ENCODE assay signal across 13 cellular contexts in the genomic region with DNA sequence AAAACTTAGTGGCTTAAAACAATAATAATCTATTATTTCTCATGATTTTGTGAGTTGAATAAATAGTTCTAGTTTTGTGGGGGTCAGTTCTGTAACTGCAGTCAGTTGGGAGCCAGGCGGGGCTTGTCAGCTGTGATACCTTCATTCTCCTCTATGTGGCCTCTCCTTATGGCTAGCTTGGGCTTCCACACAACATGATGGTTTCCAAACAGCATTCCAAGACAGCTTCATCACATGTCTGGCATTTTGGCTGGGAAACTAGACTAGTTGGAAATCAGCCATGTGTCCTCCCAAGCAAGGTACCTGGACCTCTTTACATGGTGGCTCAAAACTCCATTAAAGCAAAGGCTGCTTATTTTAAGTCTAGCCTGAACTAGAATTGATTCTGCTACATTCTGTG.
DNase-seq lines count a peak whose midpoint lies in the region; ATAC-seq, FAIRE-seq and TF ChIP-seq lines count a peak whose summit lies in the region.
"Had no signal": no experiment of that assay in that cellular context is flagged by ENCODE, and none has a peak within 500 bp of the region (broad histone marks: within the 10 kb centered on the region; RNA-seq: fewer than 3 reads in every experiment).

No MANE protein-coding gene starts in this region.

- H3K79me2 ChIP-seq in neural progenitor cell (ENCODE audit: low read depth): no peaks in the 10 kb centered on the region
- H3K79me2 ChIP-seq: parathyroid adenoma had no signal

- H3K9ac ChIP-seq in endodermal cell (ENCODE audit: extremely low read depth, low read length, poor library complexity, severe bottlenecking) (no peak overlapping the region), neural progenitor cell (no peak overlapping the region)
- H3K9ac ChIP-seq: parathyroid adenoma had no signal

- no peak overlapping the region for H3K4me2 ChIP-seq in neural progenitor cell

- H3K27ac ChIP-seq in endodermal cell (ENCODE audit: low read depth, low read length): no peak overlapping the region
- no peak overlapping the region for H3K27ac ChIP-seq in neural progenitor cell
- H3K27ac ChIP-seq: parathyroid adenoma, suprapubic skin had no signal

- H3K4me1 Mint-ChIP-seq in endodermal cell (peaks cover 6% of the 10 kb centered on the region), neural progenitor cell (peaks cover 31% of the 10 kb centered on the region)

- no peaks in the 10 kb centered on the region for H3K9me3 Mint-ChIP-seq in endodermal cell
- H3K9me3 Mint-ChIP-seq in neural progenitor cell: no peaks in the 10 kb centered on the region

- ATAC-seq in HG03432 (IDR thresholded peaks at IDR 0.05; ENCODE audit: unreplicated experiment): no peak
- ATAC-seq in HG02870 (IDR thresholded peaks at IDR 0.05; ENCODE audit: unreplicated experiment): no peak
- ATAC-seq: esophagus mucosa, left lobe of liver had no signal

- no peaks in the 10 kb centered on the region for H3F3A ChIP-seq in neural progenitor cell (ENCODE audit: low read depth)

- H3K4me1 ChIP-seq in endodermal cell (ENCODE audit: control insufficient read depth, insufficient read depth, low read length) (no peaks in the 10 kb centered on the region), neural progenitor cell (peaks cover 16% of the 10 kb centered on the region)
- H3K4me1 ChIP-seq: parathyroid adenoma had no signal

- DNase-seq in GM04503 (ENCODE audit: low read depth): peak; percentile 38
- DNase-seq in RCC 7860 (ENCODE audit: low spot score): peak; percentile 62
- DNase-seq in endodermal cell: peak; percentile 66
- DNase-seq in neural progenitor cell (ENCODE audit: low spot score): peak; percentile 14
- DNase-seq in GM12892 (ENCODE audit: insufficient read length): no peak
- DNase-seq in stimulated activated CD4-positive, alpha-beta T cell treated with anti-CD3 and anti-CD28 coated beads, Interleukin-12 subunit alpha, Interleukin-12 subunit beta, amount 100 ng/mL, for 4 hours: no peak
- DNase-seq: NCI-H526 had no signal

- FAIRE-seq in RCC 7860 (lab: Jason Lieb, UNC) (peak; percentile 51), GM12892 (lab: Jason Lieb, UNC) (no peak)

- H3K36me3 Mint-ChIP-seq in endodermal cell (ENCODE audit: low read depth) (no peaks in the 10 kb centered on the region), neural progenitor cell (no peaks in the 10 kb centered on the region)

- H3K27me3 Mint-ChIP-seq in endodermal cell (ENCODE audit: insufficient read depth) (peaks cover 7% of the 10 kb centered on the region), neural progenitor cell (ENCODE audit: insufficient read depth, low read depth) (no peaks in the 10 kb centered on the region)

- H2AFZ ChIP-seq in neural progenitor cell (replicated peaks): no peak overlapping the region
- H2AFZ ChIP-seq: parathyroid adenoma had no signal

- H3K4me3 Mint-ChIP-seq in endodermal cell (no peak overlapping the region), neural progenitor cell (no peak overlapping the region)

- H3K36me3 ChIP-seq in endodermal cell (ENCODE audit: control insufficient read depth, insufficient read depth, low read length): no peaks in the 10 kb centered on the region
- no peaks in the 10 kb centered on the region for H3K36me3 ChIP-seq in neural progenitor cell
- H3K36me3 ChIP-seq: suprapubic skin had no signal

- H4K20me1 ChIP-seq in neural progenitor cell (ENCODE audit: low read depth): no peaks in the 10 kb centered on the region

- TF ChIP-seq POLR2A in GM12892 (IDR thresholded peaks at IDR 0.05; ENCODE audit: low read depth, low read length): no peak

- 90% methylated on average over 1 of the region's 1 CpG; no CpG with 5 or more reads in 1 of the 2 experiments for WGBS in endodermal cell (ENCODE audit: insufficient coverage in 1 of 2, insufficient read length in 1 of 2), 2 experiments

- H3K27ac Mint-ChIP-seq in endodermal cell (no peak overlapping the region), neural progenitor cell (no peak overlapping the region)

- H3K4me3 ChIP-seq in endodermal cell (ENCODE audit: low read length) (no peak overlapping the region), neural progenitor cell (no peak overlapping the region)
- H3K4me3 ChIP-seq: suprapubic skin had no signal

- H3K9me3 ChIP-seq in endodermal cell (ENCODE audit: control insufficient read depth, low read length): no peaks in the 10 kb centered on the region
- no peaks in the 10 kb centered on the region for H3K9me3 ChIP-seq in neural progenitor cell (ENCODE audit: low read depth)
- H3K9me3 ChIP-seq: suprapubic skin had no signal

- H3K27me3 ChIP-seq in endodermal cell (ENCODE audit: control insufficient read depth, insufficient read depth, low read length, poor library complexity, severe bottlenecking) (peaks cover 18% of the 10 kb centered on the region), neural progenitor cell (no peaks in the 10 kb centered on the region)
- H3K27me3 ChIP-seq: suprapubic skin had no signal

- TF ChIP-seq CTCF in endodermal cell (conservative IDR thresholded peaks at IDR 0.05): peak; percentile 58
- peak; percentile 19 for TF ChIP-seq CTCF in neural progenitor cell (IDR thresholded peaks at IDR 0.05)

Comparison
In these comparisons a context has a peak if more than half of its experiments do, and no peak if none do; other contexts are left out.
1. DNase-seq: peak in GM04503 (single experiment), RCC 7860 (single experiment), endodermal cell (single experiment) and neural progenitor cell (single experiment); none in GM12892 (single experiment) and stimulated activated CD4-positive, alpha-beta T cell treated with anti-CD3 and anti-CD28 coated beads, Interleukin-12 subunit alpha, Interleukin-12 subunit beta, amount 100 ng/mL, for 4 hours (single experiment).